ENCODE assay signal across 11 cellular contexts in the genomic region with DNA sequence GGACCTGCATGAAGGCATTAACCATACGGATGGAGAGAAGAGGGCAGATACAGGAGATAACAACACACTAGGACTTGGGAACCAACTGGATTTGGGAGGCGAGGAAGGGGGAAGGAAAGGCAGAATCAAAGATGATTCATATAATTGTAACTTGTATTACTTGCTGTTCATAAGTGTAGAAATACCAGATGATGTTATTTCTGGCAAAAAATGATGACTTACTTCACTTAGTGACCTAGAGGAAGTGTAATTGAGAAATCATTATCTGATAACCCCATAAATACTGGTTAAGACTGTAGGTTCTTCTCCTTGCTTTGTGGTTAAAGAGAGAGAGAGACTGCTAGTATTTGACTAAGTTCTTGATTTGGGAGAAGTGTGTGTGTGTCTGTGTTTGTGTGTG. TPM values are rescaled to one million over a fixed set of nuclear protein-coding genes. Genes with fewer than 3 reads are reported as not detected.
DNase-seq lines count a peak whose midpoint lies in the region; ATAC-seq and TF ChIP-seq lines count a peak whose summit lies in the region.
"Had no signal": no experiment of that assay in that cellular context is flagged by ENCODE, and none has a peak within 500 bp of the region (broad histone marks: within the 10 kb centered on the region; RNA-seq: fewer than 3 reads in every experiment).

No MANE protein-coding gene starts in this region.

- TF ChIP-seq POLR2A in sigmoid colon (IDR thresholded peaks at IDR 0.05) = no peak

- H3K36me3 ChIP-seq in sigmoid colon = no peaks in the 10 kb centered on the region
- H3K36me3 ChIP-seq: neural progenitor cell had no signal

- H3K27ac ChIP-seq in sigmoid colon = peak overlapping the region in 1 of 4 donors; percentile 30
- H3K27ac ChIP-seq: neural progenitor cell had no signal

- intact Hi-C loops in sigmoid colon (cut with DNase I) = loop anchor here (5.0 kb wide), 1 partner anchor 49 kb away; a partner anchor contains a TSS

- TF ChIP-seq CTCF in sigmoid colon (IDR thresholded peaks at IDR 0.05) = no peak

- ATAC-seq in HG03342 (IDR thresholded peaks at IDR 0.05; ENCODE audit: unreplicated experiment) (no peak), GM21576 (IDR thresholded peaks at IDR 0.05; ENCODE audit: unreplicated experiment) (no peak), HG02852 (IDR thresholded peaks at IDR 0.05; ENCODE audit: unreplicated experiment) (no peak)

- DNase-seq in AML-193 (lab: John Stamatoyannopoulos, UW) (peak; percentile 94 to 96), LHCN-M2 (ENCODE audit: low read depth) (peak; percentile 80), astrocyte of the hippocampus (ENCODE audit: low read depth, low spot score) (peak; percentile 20), kidney glomerular epithelial cell (lab: John Stamatoyannopoulos, UW) (peak; percentile 39), sigmoid colon (no peak)
- DNase-seq: activated naive CD4-positive, alpha-beta T cell treated with anti-CD3 and anti-CD28 coated beads, Interleukin-2, amount 50 U/mL, for 16 hours; hypothalamus had no signal

- no peak overlapping the region for H3K4me3 ChIP-seq in sigmoid colon
- H3K4me3 ChIP-seq: neural progenitor cell had no signal

- H3K9me3 ChIP-seq in sigmoid colon = no peaks in the 10 kb centered on the region

- 77 to 89% methylated on average over 2 of the region's 2 CpGs for WGBS in sigmoid colon, 2 donors

- peaks cover 0 to 12% (median 4%) of the 10 kb centered on the region in 4 donors for H3K4me1 ChIP-seq in sigmoid colon
- H3K4me1 ChIP-seq: neural progenitor cell had no signal

- no peaks in the 10 kb centered on the region for H3K27me3 ChIP-seq in sigmoid colon
- H3K27me3 ChIP-seq: neural progenitor cell had no signal

- TF ChIP-seq EP300 in sigmoid colon (IDR thresholded peaks at IDR 0.05) = no peak

RNA-seq across cellular contexts. Expression of a gene that starts 50.5 kb away (rescaled TPM):
- total RNA-seq in LHCN-M2 (2014; rRNA removed) (14.2 and 17.2 TPM in 2 replicates), sigmoid colon (10 to 100 TPM; 39.9 to 57.8 (median 45.7) TPM)
- 5.9 TPM for polyA plus RNA-seq in LHCN-M2 (2012)
- 10 to 100 TPM in 1 of 3 donors, 1 to 10 TPM in 2; 7.2 to 10.4 (median 9.2) TPM for polyA plus RNA-seq in sigmoid colon
